ENCODE assay signal across 11 cellular contexts in genomic region chr12:54355104-54355815, GRCh38. TPM values are rescaled to one million over a fixed set of nuclear protein-coding genes. Genes with fewer than 3 reads are reported as not detected.
DNase-seq lines count a peak whose midpoint lies in the region; ATAC-seq, FAIRE-seq and TF ChIP-seq lines count a peak whose summit lies in the region.
"Had no signal": no experiment of that assay in that cellular context is flagged by ENCODE, and none has a peak within 500 bp of the region (broad histone marks: within the 10 kb centered on the region; RNA-seq: fewer than 3 reads in every experiment).

No MANE protein-coding gene starts in this region.

- 71% methylated on average over 6 of the region's 6 CpGs; no CpG with 5 or more reads in 1 of the 2 experiments for WGBS in H1 (ENCODE audit: extremely low coverage in 1 of 2, insufficient coverage in 1 of 2, insufficient read length in 1 of 2, insufficient replicate concordance in 2 of 2, low coverage in 1 of 2, low lambda C conversion rate in 2 of 2, missing lambda C conversion rate in 1 of 2), 2 experiments
- WGBS in neuronal stem cell (ENCODE audit: extremely low coverage in 2 of 2, insufficient read length in 2 of 2, insufficient replicate concordance in 1 of 2), 2 donors = no CpG with 5 or more reads among the region's 6 CpGs

- H3K4me3 Mint-ChIP-seq in CD4-positive, CD25-positive, alpha-beta regulatory T cell = peak overlapping the region in 1 of 4 donors; percentile 46
- peak overlapping the region in 1 of 4 donors; percentile 31 for H3K4me3 Mint-ChIP-seq in IgD-negative memory B cell
- H3K4me3 Mint-ChIP-seq in activated CD4-positive, alpha-beta T cell treated with anti-CD3 and anti-CD28 coated beads for 36 hours = no peak overlapping the region

- 0 out of 2 replicates have a peak overlapping the region, but pooled peaks have one; percentile 75 for H2BK15ac ChIP-seq in H1 (ENCODE audit: low read length)
- H2BK15ac ChIP-seq in neuronal stem cell (ENCODE audit: low read length) = no peak overlapping the region

- H2AK5ac ChIP-seq in H1 (ENCODE audit: low read depth, low read length) (0 out of 2 replicates have a peak overlapping the region, but pooled peaks have one; percentile 54), neuronal stem cell (ENCODE audit: low read depth, low read length) (no peak overlapping the region)

- ATAC-seq in CD4-positive, CD25-positive, alpha-beta regulatory T cell (ENCODE audit: low read depth in 2 of 2) = no peak
- ATAC-seq in activated CD4-positive, alpha-beta T cell treated with anti-CD3 and anti-CD28 coated beads for 36 hours = no peak

- H3K18ac ChIP-seq in H1 (ENCODE audit: extremely low read depth, low read length) (peak overlapping the region; percentile 72; the same call in 1 of the 2 replicates), neuronal stem cell (ENCODE audit: low read length) (peak overlapping the region; percentile 44)

- H3K79me2 ChIP-seq in H1 (ENCODE audit: control insufficient read depth in 1 of 2, insufficient read depth in 2 of 2, low read length in 2 of 2) = no peaks in the 10 kb centered on the region

- H2BK120ac ChIP-seq in H1 (replicated peaks; ENCODE audit: low read depth, low read length) = no peak overlapping the region
- H2BK120ac ChIP-seq in neuronal stem cell (ENCODE audit: low read depth, low read length) = peak overlapping the region; percentile 10

- peak in 1 of 2 experiments; percentile 24; a peak in 1 of 3 replicates for TF ChIP-seq POLR2A in H1 (IDR thresholded peaks at IDR 0.05; ENCODE audit: control extremely low read depth in 1 of 2, low read depth in 2 of 2, low read length in 2 of 2)

- H3K4me2 ChIP-seq in H1 (ENCODE audit: insufficient read depth in 1 of 2, low read depth in 2 of 2, low read length in 2 of 2) = peak overlapping the region; percentile 4 to 9; a peak in 1 of 4 replicates
- peak overlapping the region; percentile 41 for H3K4me2 ChIP-seq in neuronal stem cell (ENCODE audit: insufficient read depth, low read length, poor library complexity, severe bottlenecking)

- H3K9ac ChIP-seq in H1 (replicated peaks in 1 of 4; ENCODE audit: extremely low read depth in 1 of 4, low read depth in 3 of 4, low read length in 3 of 4) (no peak overlapping the region), neuronal stem cell (ENCODE audit: low read depth, low read length, poor library complexity) (no peak overlapping the region)

- no peak overlapping the region for H4K5ac ChIP-seq in H1 (ENCODE audit: insufficient read length, low read depth, low read length)

- H3K27me3 Mint-ChIP-seq in CD4-positive, CD25-positive, alpha-beta regulatory T cell = no peaks in the 10 kb centered on the region
- H3K27me3 Mint-ChIP-seq in IgD-negative memory B cell = no peaks in the 10 kb centered on the region
- H3K27me3 Mint-ChIP-seq in activated CD4-positive, alpha-beta T cell treated with anti-CD3 and anti-CD28 coated beads for 36 hours = no peaks in the 10 kb centered on the region

- POLR2A ChIA-PET in H1 (lab: Charles Lee; ENCODE audit: partially characterized antibody) = interaction anchor here (0.9 to 9.2 kb wide), 5 partner anchors 11 to 75 kb away, joined by 3 to 133 read pairs (median 102); partner anchors contain the start of genes CBX5 and HNRNPA1
- POLR2A ChIA-PET in activated CD4-positive, alpha-beta T cell treated with anti-CD3 and anti-CD28 coated beads for 36 hours (lab: Charles Lee) = no interaction called here

- H3K56ac ChIP-seq in H1 (replicated peaks; ENCODE audit: insufficient read length, low read depth, low read length) = no peak overlapping the region

- H3K4me1 ChIP-seq in CD4-positive, CD25-positive, alpha-beta regulatory T cell (ENCODE audit: control insufficient read depth, insufficient read depth, low read length, poor library complexity, severe bottlenecking) = peaks cover 37% of the 10 kb centered on the region
- peaks cover 33 to 76% (median 36%) of the 10 kb centered on the region in 4 experiments for H3K4me1 ChIP-seq in H1 (replicated peaks in 1 of 4; ENCODE audit: control insufficient read depth in 3 of 4, insufficient read depth in 4 of 4, low read length in 3 of 4)
- peaks cover 65 to 83% of the 10 kb centered on the region in 2 donors for H3K4me1 ChIP-seq in neuronal stem cell (ENCODE audit: control insufficient read depth in 2 of 2, insufficient read depth in 1 of 2, low read depth in 1 of 2, low read length in 2 of 2)

- H3K14ac ChIP-seq in H1 (ENCODE audit: insufficient read length) (no peak overlapping the region), neuronal stem cell (ENCODE audit: low read length) (no peak overlapping the region)

- H3K4ac ChIP-seq in H1 (replicated peaks; ENCODE audit: insufficient read length, low read depth, low read length) (no peak overlapping the region), neuronal stem cell (ENCODE audit: low read length) (no peak overlapping the region)

- H3K27me3 ChIP-seq in CD4-positive, CD25-positive, alpha-beta regulatory T cell (ENCODE audit: control insufficient read depth, insufficient read depth, low read length) = no peaks in the 10 kb centered on the region
- H3K27me3 ChIP-seq in H1 (replicated peaks in 1 of 4; ENCODE audit: control insufficient read depth in 3 of 4, extremely low read depth in 1 of 4, insufficient read depth in 3 of 4, low read length in 3 of 4) (peaks cover 0 to 4% (median 2%) of the 10 kb centered on the region in 4 experiments; a peak in 2 of 7 replicates), neuronal stem cell (ENCODE audit: control insufficient read depth in 3 of 3, insufficient read depth in 3 of 3, low read depth in 1 of 3, low read length in 3 of 3) (no peaks in the 10 kb centered on the region)

- H2BK5ac ChIP-seq in H1 (ENCODE audit: low read depth, low read length) (peak overlapping the region; percentile 9; the same call in 1 of the 2 replicates), neuronal stem cell (ENCODE audit: low read length) (peak overlapping the region; percentile 83)

- peaks cover 10% of the 10 kb centered on the region for H3K36me3 ChIP-seq in CD4-positive, CD25-positive, alpha-beta regulatory T cell (ENCODE audit: control insufficient read depth, insufficient read depth, low read length)
- H3K36me3 ChIP-seq in H1 (ENCODE audit: control insufficient read depth in 2 of 4, insufficient read depth in 4 of 4, low read length in 3 of 4) = no peaks in the 10 kb centered on the region
- H3K36me3 ChIP-seq in neuronal stem cell (replicated peaks in 1 of 2; ENCODE audit: control insufficient read depth in 2 of 2, insufficient read depth in 2 of 2, low read length in 2 of 2) = peaks cover 0 to 14% of the 10 kb centered on the region in 2 donors

- H4K91ac ChIP-seq in H1 (replicated peaks; ENCODE audit: insufficient read length, low read length) (no peak overlapping the region), neuronal stem cell (ENCODE audit: low read depth, low read length, poor library complexity) (peak overlapping the region; percentile 28)

- no peak for TF ChIP-seq EP300 in H1 (IDR thresholded peaks at IDR 0.05; ENCODE audit: borderline replicate concordance in 1 of 2, low read depth in 2 of 2, low read length in 2 of 2)

- no peak for TF ChIP-seq RAD21 in H1 (IDR thresholded peaks at IDR 0.05 in 1 of 2, conservative IDR thresholded peaks at IDR 0.05 in 1 of 2; ENCODE audit: low read depth in 2 of 2, low read length in 2 of 2)

- intact Hi-C loops in activated CD4-positive, alpha-beta T cell treated with anti-CD3 and anti-CD28 coated beads for 36 hours (cut with DNase I, micrococcal nuclease) = no loop called here

- peak; percentile 13 to 34 (median 16); a peak in 2 of 4 replicates for TF ChIP-seq CTCF in H1 (IDR thresholded peaks at IDR 0.05; ENCODE audit: control extremely low read depth in 1 of 3, insufficient read depth in 1 of 3, low read depth in 1 of 3, low read length in 3 of 3)

- no peak overlapping the region for H3K23ac ChIP-seq in H1 (ENCODE audit: insufficient read length)
- no peak overlapping the region for H3K23ac ChIP-seq in neuronal stem cell (ENCODE audit: low read depth, low read length, poor library complexity)

- peaks cover 15% of the 10 kb centered on the region for H3K36me3 Mint-ChIP-seq in CD4-positive, CD25-positive, alpha-beta regulatory T cell
- peaks cover 4% of the 10 kb centered on the region for H3K36me3 Mint-ChIP-seq in IgD-negative memory B cell
- H3K36me3 Mint-ChIP-seq in activated CD4-positive, alpha-beta T cell treated with anti-CD3 and anti-CD28 coated beads for 36 hours (ENCODE audit: low read depth) = peaks cover 19% of the 10 kb centered on the region

- H2BK20ac ChIP-seq in H1 (ENCODE audit: low read length) = 0 out of 2 replicates have a peak overlapping the region, but pooled peaks have one; percentile 55

- H3K9me3 ChIP-seq in CD4-positive, CD25-positive, alpha-beta regulatory T cell (ENCODE audit: control insufficient read depth in 2 of 2, low read length in 2 of 2) = no peaks in the 10 kb centered on the region
- no peaks in the 10 kb centered on the region for H3K9me3 ChIP-seq in H1 (ENCODE audit: insufficient read depth in 2 of 2, low read depth in 1 of 2, low read length in 1 of 2)
- no peaks in the 10 kb centered on the region for H3K9me3 ChIP-seq in neuronal stem cell (replicated peaks in 1 of 2; ENCODE audit: control insufficient read depth in 2 of 2, insufficient read depth in 1 of 2, low read depth in 1 of 2, low read length in 2 of 2)

- DNase-seq in CD4-positive, CD25-positive, alpha-beta regulatory T cell = no peak
- DNase-seq in H1 (ENCODE audit: low read depth in 1 of 2, low spot score in 2 of 2) (peak in 1 of 2 experiments; percentile 47), neuronal stem cell (ENCODE audit: low spot score) (peak; percentile 82), SHP77 (lab: John Stamatoyannopoulos, UW) (no peak), 8988T (no peak), AG08395 (ENCODE audit: low spot score) (no peak)
- DNase-seq in activated CD4-positive, alpha-beta T cell treated with anti-CD3 and anti-CD28 coated beads for 36 hours = no peak
- DNase-seq: activated CD8-positive, alpha-beta memory T cell treated with anti-CD3 and anti-CD28 coated beads, Interleukin-2, amount 50 U/mL, for 4 hours; SHP77 treated with DMSO at 0.1 percent for 48 hours had no signal

- no peak overlapping the region for H4K8ac ChIP-seq in H1 (ENCODE audit: extremely low read depth, insufficient read depth, low read length)
- no peak overlapping the region for H4K8ac ChIP-seq in neuronal stem cell (ENCODE audit: low read depth, low read length)

- no peaks in the 10 kb centered on the region for H3K9me3 Mint-ChIP-seq in CD4-positive, CD25-positive, alpha-beta regulatory T cell
- no peaks in the 10 kb centered on the region for H3K9me3 Mint-ChIP-seq in IgD-negative memory B cell
- H3K9me3 Mint-ChIP-seq in activated CD4-positive, alpha-beta T cell treated with anti-CD3 and anti-CD28 coated beads for 36 hours (ENCODE audit: low read depth) = no peaks in the 10 kb centered on the region

- peaks cover 17% of the 10 kb centered on the region for H3K23me2 ChIP-seq in H1 (ENCODE audit: low read depth, low read length)

- no peak overlapping the region for H3K27ac ChIP-seq in CD4-positive, CD25-positive, alpha-beta regulatory T cell (ENCODE audit: insufficient read depth, low read length, poor library complexity, severe bottlenecking)
- H3K27ac ChIP-seq in H1 (ENCODE audit: low read depth, low read length) (no peak overlapping the region; the same call in 1 of the 2 replicates), neuronal stem cell (replicated peaks; ENCODE audit: low read length) (peak overlapping the region; percentile 93)

- peak overlapping the region; percentile 42; the same call in 1 of the 2 replicates for H2BK12ac ChIP-seq in H1 (ENCODE audit: low read depth, low read length)
- peak overlapping the region; percentile 34 for H2BK12ac ChIP-seq in neuronal stem cell (ENCODE audit: low read length)

- H3K27ac Mint-ChIP-seq in CD4-positive, CD25-positive, alpha-beta regulatory T cell = peak overlapping the region in 2 of 3 donors; percentile 77 to 79
- H3K27ac Mint-ChIP-seq in IgD-negative memory B cell = peak overlapping the region in 2 of 3 donors; percentile 11 to 17
- H3K27ac Mint-ChIP-seq in activated CD4-positive, alpha-beta T cell treated with anti-CD3 and anti-CD28 coated beads for 36 hours = no peak overlapping the region

- FAIRE-seq in H1 (lab: Jason Lieb, UNC) = no peak

- CTCF ChIA-PET in H1 (lab: Charles Lee; ENCODE audit: partially characterized antibody) = interaction anchor here (1.2 to 9.2 kb wide), 8 partner anchors 13 to 137 kb away, joined by 4 to 348 read pairs (median 12); partner anchors contain the start of genes COPZ1, NFE2 and ZNF385A
- CTCF ChIA-PET in activated CD4-positive, alpha-beta T cell treated with anti-CD3 and anti-CD28 coated beads for 36 hours (lab: Charles Lee) = interaction anchor here (1.7 to 8.2 kb wide), 3 partner anchors 13 to 30 kb away, joined by 5 to 85 read pairs (median 6); partner anchors contain the start of gene COPZ1

- H2AFZ ChIP-seq in H1 (ENCODE audit: low read length) (no peak overlapping the region), neuronal stem cell (ENCODE audit: low read length) (peak overlapping the region; percentile 34)

- no peaks in the 10 kb centered on the region for H3K79me1 ChIP-seq in H1 (ENCODE audit: low read depth, low read length)
- no peaks in the 10 kb centered on the region for H3K79me1 ChIP-seq in neuronal stem cell (ENCODE audit: low read depth, low read length)

- peaks cover 0 to 26% (median 12%) of the 10 kb centered on the region in 4 donors for H3K4me1 Mint-ChIP-seq in CD4-positive, CD25-positive, alpha-beta regulatory T cell
- peaks cover 0 to 6% (median 5%) of the 10 kb centered on the region in 3 donors for H3K4me1 Mint-ChIP-seq in IgD-negative memory B cell
- peaks cover 22% of the 10 kb centered on the region for H3K4me1 Mint-ChIP-seq in activated CD4-positive, alpha-beta T cell treated with anti-CD3 and anti-CD28 coated beads for 36 hours

- no peaks in the 10 kb centered on the region for H4K20me1 ChIP-seq in H1 (replicated peaks in 1 of 2; ENCODE audit: control insufficient read depth in 1 of 2, insufficient read depth in 2 of 2, low read length in 2 of 2)

- H3K4me3 ChIP-seq in CD4-positive, CD25-positive, alpha-beta regulatory T cell (ENCODE audit: low read depth, low read length) = no peak overlapping the region
- H3K4me3 ChIP-seq in H1 (ENCODE audit: extremely low read depth in 1 of 4, insufficient read depth in 2 of 4, low read depth in 3 of 4, low read length in 4 of 4) (peak overlapping the region in 1 of 4 experiments; percentile 17; a peak in 1 of 8 replicates), neuronal stem cell (ENCODE audit: low read length in 2 of 2) (no peak overlapping the region)

RNA-seq across cellular contexts. Expression of gene GPR84, which starts 9.0 kb away (rescaled TPM):
- not detected for total RNA-seq in CD4-positive, CD25-positive, alpha-beta regulatory T cell
- not detected for polyA plus RNA-seq in CD4-positive, CD25-positive, alpha-beta regulatory T cell
- polyA plus RNA-seq in IgD-negative memory B cell = not detected
- total RNA-seq in H1 (2021; fragmentation: NEBNext Ultra II Directional; extraction: Animal tissue kit (Norgen Biotek cat#: 25700)) = not detected in 2 replicates
- 0.09 and 0.14 TPM in 2 replicates for polyA plus RNA-seq in H1 (2011; rRNA removed)
- polyA plus RNA-seq in H1 (2011; cell fraction: cytosol; rRNA removed) = not detected
- polyA plus RNA-seq in H1 (2011; cell fraction: nucleus; rRNA removed) = not detected
- polyA plus RNA-seq in H1 (2012, experiment 1 of 2) = 0.12 TPM in 1 of 4 replicates, not detected in the others
- polyA plus RNA-seq in H1 (2012, experiment 2 of 2) = not detected
- polyA plus RNA-seq in H1 (2013, experiment 1 of 2) = not detected
- not detected for polyA plus RNA-seq in H1 (2013, experiment 2 of 2)
- 0.38 TPM in 1 of 2 replicates, not detected in the other for polyA minus RNA-seq in H1 (2011; rRNA and poly(A)+ RNA removed)
- not detected for polyA minus RNA-seq in H1 (2011; cell fraction: cytosol; rRNA and poly(A)+ RNA removed)
- not detected for polyA minus RNA-seq in H1 (2011; cell fraction: nucleus; rRNA and poly(A)+ RNA removed)
- 0.03 TPM for polyA plus RNA-seq in neuronal stem cell (2013, experiment 1 of 2)
- 0.04 TPM for polyA plus RNA-seq in neuronal stem cell (2013, experiment 2 of 2)
- total RNA-seq in activated CD4-positive, alpha-beta T cell treated with anti-CD3 and anti-CD28 coated beads for 36 hours = 1 to 10 TPM in 1 of 2 experiments, under 1 TPM in 1; 0.98 to 1.7 TPM
- total RNA-seq: NCI-H460 had no signal

RNA-seq across cellular contexts. Expression of gene ZNF385A, which starts 29.3 kb away (rescaled TPM):
- 0.86 TPM for total RNA-seq in CD4-positive, CD25-positive, alpha-beta regulatory T cell
- polyA plus RNA-seq in CD4-positive, CD25-positive, alpha-beta regulatory T cell = under 1 TPM in 2 of 4 donors, not detected in 2; 0.14 to 0.17 TPM
- 4.2 TPM for polyA plus RNA-seq in IgD-negative memory B cell
- total RNA-seq in H1 (2021; fragmentation: NEBNext Ultra II Directional; extraction: Animal tissue kit (Norgen Biotek cat#: 25700)) = 12.1 and 14.3 TPM in 2 replicates
- polyA plus RNA-seq in H1 (2011; rRNA removed) = 5.2 and 7.7 TPM in 2 replicates
- polyA plus RNA-seq in H1 (2011; cell fraction: cytosol; rRNA removed) = 3.5 TPM
- 10.4 TPM for polyA plus RNA-seq in H1 (2011; cell fraction: nucleus; rRNA removed)
- 9.1 to 19.2 TPM (median 17.6 TPM) in 4 replicates for polyA plus RNA-seq in H1 (2012, experiment 1 of 2)
- 12.4 TPM for polyA plus RNA-seq in H1 (2012, experiment 2 of 2)
- 10.8 TPM for polyA plus RNA-seq in H1 (2013, experiment 1 of 2)
- 11.0 TPM for polyA plus RNA-seq in H1 (2013, experiment 2 of 2)
- 2.5 and 5.9 TPM in 2 replicates for polyA minus RNA-seq in H1 (2011; rRNA and poly(A)+ RNA removed)
- polyA minus RNA-seq in H1 (2011; cell fraction: cytosol; rRNA and poly(A)+ RNA removed) = 7.3 TPM
- 6.9 TPM for polyA minus RNA-seq in H1 (2011; cell fraction: nucleus; rRNA and poly(A)+ RNA removed)
- polyA plus RNA-seq in neuronal stem cell (2013, experiment 1 of 2) = 60.0 TPM
- 56.5 TPM for polyA plus RNA-seq in neuronal stem cell (2013, experiment 2 of 2)
- total RNA-seq in activated CD4-positive, alpha-beta T cell treated with anti-CD3 and anti-CD28 coated beads for 36 hours = under 1 TPM; 0.73 to 0.74 TPM

RNA-seq across cellular contexts. Expression of gene COPZ1, which starts 30.3 kb away (rescaled TPM):
- total RNA-seq in CD4-positive, CD25-positive, alpha-beta regulatory T cell = 65.3 TPM
- 100 to 1,000 TPM; 151 to 213 (median 168) TPM for polyA plus RNA-seq in CD4-positive, CD25-positive, alpha-beta regulatory T cell
- polyA plus RNA-seq in IgD-negative memory B cell = 135 TPM
- total RNA-seq in H1 (2021; fragmentation: NEBNext Ultra II Directional; extraction: Animal tissue kit (Norgen Biotek cat#: 25700)) = 94.2 and 103 TPM in 2 replicates
- 88.2 and 133 TPM in 2 replicates for polyA plus RNA-seq in H1 (2011; rRNA removed)
- polyA plus RNA-seq in H1 (2011; cell fraction: cytosol; rRNA removed) = 103 TPM
- polyA plus RNA-seq in H1 (2011; cell fraction: nucleus; rRNA removed) = 56.0 TPM
- 114 to 158 TPM (median 123 TPM) in 4 replicates for polyA plus RNA-seq in H1 (2012, experiment 1 of 2)
- polyA plus RNA-seq in H1 (2012, experiment 2 of 2) = 287 TPM
- polyA plus RNA-seq in H1 (2013, experiment 1 of 2) = 73.3 TPM
- polyA plus RNA-seq in H1 (2013, experiment 2 of 2) = 80.0 TPM
- 71.3 and 86.2 TPM in 2 replicates for polyA minus RNA-seq in H1 (2011; rRNA and poly(A)+ RNA removed)
- 68.3 TPM for polyA minus RNA-seq in H1 (2011; cell fraction: cytosol; rRNA and poly(A)+ RNA removed)
- polyA minus RNA-seq in H1 (2011; cell fraction: nucleus; rRNA and poly(A)+ RNA removed) = 27.2 TPM
- polyA plus RNA-seq in neuronal stem cell (2013, experiment 1 of 2) = 188 TPM
- polyA plus RNA-seq in neuronal stem cell (2013, experiment 2 of 2) = 183 TPM
- total RNA-seq in activated CD4-positive, alpha-beta T cell treated with anti-CD3 and anti-CD28 coated beads for 36 hours = 10 to 100 TPM; 95.2 to 98.7 TPM

RNA-seq across cellular contexts. Expression of gene NFE2, which starts 54.4 kb away (rescaled TPM):
- total RNA-seq in CD4-positive, CD25-positive, alpha-beta regulatory T cell = 2.8 TPM
- under 1 TPM in 1 of 4 donors, not detected in 3; 0.18 TPM for polyA plus RNA-seq in CD4-positive, CD25-positive, alpha-beta regulatory T cell
- polyA plus RNA-seq in IgD-negative memory B cell (0.44 TPM), H1 (2011; rRNA removed) (6.1 and 8.3 TPM in 2 replicates)
- total RNA-seq in H1 (2021; fragmentation: NEBNext Ultra II Directional; extraction: Animal tissue kit (Norgen Biotek cat#: 25700)) = 1.4 and 2.0 TPM in 2 replicates
- 6.2 TPM for polyA plus RNA-seq in H1 (2011; cell fraction: cytosol; rRNA removed)
- 8.8 TPM for polyA plus RNA-seq in H1 (2011; cell fraction: nucleus; rRNA removed)
- 2.8 to 4.8 TPM (median 3.9 TPM) in 4 replicates for polyA plus RNA-seq in H1 (2012, experiment 1 of 2)
- polyA plus RNA-seq in H1 (2012, experiment 2 of 2) = 5.1 TPM
- 1.5 TPM for polyA plus RNA-seq in H1 (2013, experiment 1 of 2)
- polyA plus RNA-seq in H1 (2013, experiment 2 of 2) = 1.4 TPM
- polyA minus RNA-seq in H1 (2011; rRNA and poly(A)+ RNA removed) = 4.6 and 6.3 TPM in 2 replicates
- 3.5 TPM for polyA minus RNA-seq in H1 (2011; cell fraction: cytosol; rRNA and poly(A)+ RNA removed)
- 2.8 TPM for polyA minus RNA-seq in H1 (2011; cell fraction: nucleus; rRNA and poly(A)+ RNA removed)
- polyA plus RNA-seq in neuronal stem cell (2013, experiment 1 of 2) = 2.4 TPM
- polyA plus RNA-seq in neuronal stem cell (2013, experiment 2 of 2) = 2.5 TPM
- total RNA-seq in activated CD4-positive, alpha-beta T cell treated with anti-CD3 and anti-CD28 coated beads for 36 hours = not detected
